ENCODE assay signal across 26 cellular contexts in genomic region chr9:122923947-122924346, GRCh38. TPM values are rescaled to one million over a fixed set of nuclear protein-coding genes. Genes with fewer than 3 reads are reported as not detected.
DNase-seq lines count a peak whose midpoint lies in the region; ATAC-seq and TF ChIP-seq lines count a peak whose summit lies in the region.
"Had no signal": no experiment of that assay in that cellular context is flagged by ENCODE, and none has a peak within 500 bp of the region (broad histone marks: within the 10 kb centered on the region; RNA-seq: fewer than 3 reads in every experiment).

No MANE protein-coding gene starts in this region.

- no peak overlapping the region for H3K4me3 Mint-ChIP-seq in H9
- no peak overlapping the region for H3K4me3 Mint-ChIP-seq in T-helper 17 cell
- H3K4me3 Mint-ChIP-seq in CD4-positive, alpha-beta T cell: no peak overlapping the region
- H3K4me3 Mint-ChIP-seq: activated CD4-positive, alpha-beta memory T cell treated with anti-CD3 and anti-CD28 coated beads, Interleukin-2, amount 10 ng/mL, durations not matched to agents 7 days and 5 days; activated T-helper 17 cell treated with anti-CD3 and anti-CD28 coated beads, Interleukin-2, amount 50 U/mL, for 72 hours; neural crest cell; stimulated activated naive CD8-positive, alpha-beta T cell treated with anti-CD3 and anti-CD28 coated beads, Interleukin-15, amount 100 ng/mL, for 72 hours had no signal

- H4K8ac ChIP-seq in H9 (replicated peaks; ENCODE audit: insufficient read length, low read depth, low read length): no peak overlapping the region

- H3K36me3 Mint-ChIP-seq in H9 (ENCODE audit: insufficient read depth in 1 of 3, low read depth in 3 of 3): peaks cover under 1 to 8% (median 5%) of the 10 kb centered on the region in 3 experiments; a peak in 5 of 7 replicates
- H3K36me3 Mint-ChIP-seq in T-helper 17 cell (ENCODE audit: low read depth): no peaks in the 10 kb centered on the region
- H3K36me3 Mint-ChIP-seq in CD4-positive, alpha-beta T cell (ENCODE audit: low read depth): peaks cover 47% of the 10 kb centered on the region

- no peak overlapping the region for H3K14ac ChIP-seq in H9 (ENCODE audit: insufficient read depth, low read length)

- peak; percentile 42 for ATAC-seq in T-helper 17 cell
- no peak for ATAC-seq in CD4-positive, alpha-beta T cell (ENCODE audit: poor library complexity)
- ATAC-seq: activated T-helper 17 cell treated with anti-CD3 and anti-CD28 coated beads, Interleukin-2, amount 50 U/mL, for 72 hours; HCT116; pancreas; stimulated activated naive CD8-positive, alpha-beta T cell treated with anti-CD3 and anti-CD28 coated beads, Interleukin-15, amount 100 ng/mL, for 72 hours had no signal

- H3K9ac ChIP-seq in BLaER1 treated with 17β-estradiol and CSF1 and Interleukin-3, amounts not matched to agents 10 nM and 100 nM: 0 out of 22 replicates have a peak overlapping the region, but pooled peaks of 1 of the 11 experiments have one; percentile 6
- H3K9ac ChIP-seq in H9 (ENCODE audit: extremely low read depth, insufficient read length, low read length): no peak overlapping the region

- no peaks in the 10 kb centered on the region for H3K9me3 Mint-ChIP-seq in H9
- no peaks in the 10 kb centered on the region for H3K9me3 Mint-ChIP-seq in CD4-positive, alpha-beta T cell
- H3K9me3 Mint-ChIP-seq: activated CD4-positive, alpha-beta memory T cell treated with anti-CD3 and anti-CD28 coated beads, Interleukin-2, amount 10 ng/mL, durations not matched to agents 7 days and 5 days; activated T-helper 17 cell treated with anti-CD3 and anti-CD28 coated beads, Interleukin-2, amount 50 U/mL, for 72 hours; neural crest cell; stimulated activated naive CD8-positive, alpha-beta T cell treated with anti-CD3 and anti-CD28 coated beads, Interleukin-15, amount 100 ng/mL, for 72 hours had no signal

- no peaks in the 10 kb centered on the region for H3K27me3 Mint-ChIP-seq in H9 (ENCODE audit: low read depth)
- no peaks in the 10 kb centered on the region for H3K27me3 Mint-ChIP-seq in T-helper 17 cell
- H3K27me3 Mint-ChIP-seq in CD4-positive, alpha-beta T cell: no peaks in the 10 kb centered on the region
- H3K27me3 Mint-ChIP-seq: activated CD4-positive, alpha-beta memory T cell treated with anti-CD3 and anti-CD28 coated beads, Interleukin-2, amount 10 ng/mL, durations not matched to agents 7 days and 5 days; activated T-helper 17 cell treated with anti-CD3 and anti-CD28 coated beads, Interleukin-2, amount 50 U/mL, for 72 hours; stimulated activated naive CD8-positive, alpha-beta T cell treated with anti-CD3 and anti-CD28 coated beads, Interleukin-15, amount 100 ng/mL, for 72 hours had no signal

- H4K20me1 ChIP-seq in BLaER1 treated with 17β-estradiol and CSF1 and Interleukin-3, amounts not matched to agents 10 nM and 100 nM: peaks cover 0 to 20% (median 0%) of the 10 kb centered on the region in 11 experiments; a peak in 5 of 22 replicates
- no peaks in the 10 kb centered on the region for H4K20me1 ChIP-seq in H9 (ENCODE audit: control insufficient read depth, insufficient read depth, insufficient read length)

- TF ChIP-seq POLR2A in adrenal gland (IDR thresholded peaks at IDR 0.05): no peak

- H4K5ac ChIP-seq in H9 (ENCODE audit: insufficient read length, low read depth, low read length): no peak overlapping the region

- H2BK120ac ChIP-seq in H9 (ENCODE audit: low read depth, low read length, poor library complexity, severe bottlenecking): no peak overlapping the region

- H2AK5ac ChIP-seq in H9 (ENCODE audit: insufficient read length, low read length): no peak overlapping the region

- no peak overlapping the region for H4K91ac ChIP-seq in H9 (ENCODE audit: insufficient read length, low read depth, low read length)

- H3K4me1 Mint-ChIP-seq in H9 (peaks cover 19 to 21% of the 10 kb centered on the region in 2 experiments), T-helper 17 cell (no peaks in the 10 kb centered on the region)
- H3K4me1 Mint-ChIP-seq in CD4-positive, alpha-beta T cell (ENCODE audit: low read depth): peaks cover 4% of the 10 kb centered on the region
- H3K4me1 Mint-ChIP-seq: activated CD4-positive, alpha-beta memory T cell treated with anti-CD3 and anti-CD28 coated beads, Interleukin-2, amount 10 ng/mL, durations not matched to agents 7 days and 5 days; activated T-helper 17 cell treated with anti-CD3 and anti-CD28 coated beads, Interleukin-2, amount 50 U/mL, for 72 hours had no signal

- H3K4me2 ChIP-seq in BLaER1 treated with 17β-estradiol and CSF1 and Interleukin-3, amounts not matched to agents 10 nM and 100 nM: peak overlapping the region in 10 of 11 experiments; percentile 15 to 76 (median 68); a peak in 19 of 22 replicates
- no peak overlapping the region for H3K4me2 ChIP-seq in H9 (ENCODE audit: insufficient read depth, insufficient read length, low read length)
- H3K4me2 ChIP-seq: PC-9 had no signal

- no peak overlapping the region for H2AFZ ChIP-seq in H9 (ENCODE audit: low read length)
- H2AFZ ChIP-seq: PC-9 had no signal

- no peak overlapping the region for H2BK5ac ChIP-seq in H9 (ENCODE audit: insufficient read length, low read length)

- H3K4me3 ChIP-seq in BLaER1 treated with 17β-estradiol and CSF1 and Interleukin-3, amounts not matched to agents 10 nM and 100 nM: no peak overlapping the region
- H3K4me3 ChIP-seq in adrenal gland: no peak overlapping the region
- H3K4me3 ChIP-seq: pancreas, PC-9, SK-N-MC, skin epidermis had no signal

- H3K56ac ChIP-seq in H9 (ENCODE audit: insufficient read length, low read depth, low read length): no peak overlapping the region

- no peak overlapping the region for H3K4ac ChIP-seq in H9 (ENCODE audit: low read depth, low read length)

- H3K4me1 ChIP-seq in BLaER1 treated with 17β-estradiol and CSF1 and Interleukin-3, amounts not matched to agents 10 nM and 100 nM: peaks cover 16 to 28% (median 22%) of the 10 kb centered on the region in 10 experiments
- H3K4me1 ChIP-seq in H9 (ENCODE audit: insufficient read depth, low read length) (peaks cover 7% of the 10 kb centered on the region), adrenal gland (replicated peaks in 1 of 2) (no peaks in the 10 kb centered on the region)
- H3K4me1 ChIP-seq: pancreas had no signal

- intact Hi-C loops in adrenal gland (cut with DNase I): no loop called here
- intact Hi-C loops in CD4-positive, alpha-beta T cell (cut with DNase I, micrococcal nuclease): no loop called here

- CTCF ChIA-PET in CD4-positive, alpha-beta T cell (lab: Charles Lee): interaction anchor here (0.7 kb wide), 1 partner anchor 641 kb away, joined by 3 read pairs; no protein-coding TSS in a partner anchor

- no peak overlapping the region for H3K23ac ChIP-seq in H9 (ENCODE audit: insufficient read length, low read depth, low read length)

- H3K27ac ChIP-seq in BLaER1 treated with 17β-estradiol and CSF1 and Interleukin-3, amounts not matched to agents 10 nM and 100 nM: peak overlapping the region in 9 of 11 experiments; percentile 19 to 60 (median 45); a peak in 17 of 22 replicates
- H3K27ac ChIP-seq in H9 (ENCODE audit: insufficient read length, low read depth, low read length) (peak overlapping the region; percentile 40), adrenal gland (no peak overlapping the region)
- no peak overlapping the region for H3K27ac ChIP-seq in CD4-positive, alpha-beta T cell (ENCODE audit: low read depth, low read length)
- H3K27ac ChIP-seq: pancreas, PC-9, SK-N-MC, skin epidermis had no signal

- H3K79me2 ChIP-seq in H9 (ENCODE audit: insufficient read depth, low read length): peaks cover 2% of the 10 kb centered on the region; the same call in 1 of the 2 replicates

- H3K79me1 ChIP-seq in H9 (ENCODE audit: insufficient read depth, low read depth, low read length, poor library complexity, severe bottlenecking): no peaks in the 10 kb centered on the region

- WGBS in H9 (ENCODE audit: extremely low coverage, insufficient read length, low lambda C conversion rate): no CpG with 5 or more reads among the region's 3 CpGs
- WGBS in adrenal gland, 4 donors: 68 to 83% (median 70%) methylated on average over 3 of the region's 3 CpGs

- no peaks in the 10 kb centered on the region for H3K27me3 ChIP-seq in BLaER1 treated with 17β-estradiol and CSF1 and Interleukin-3, amounts not matched to agents 10 nM and 100 nM
- no peaks in the 10 kb centered on the region; the same call in 1 of the 2 replicates for H3K27me3 ChIP-seq in H9 (ENCODE audit: insufficient read depth, low read length)
- no peaks in the 10 kb centered on the region for H3K27me3 ChIP-seq in adrenal gland
- no peaks in the 10 kb centered on the region for H3K27me3 ChIP-seq in CD4-positive, alpha-beta T cell (ENCODE audit: control insufficient read depth, insufficient read depth, low read length)
- H3K27me3 ChIP-seq: pancreas had no signal

- TF ChIP-seq CTCF in H9 (conservative IDR thresholded peaks at IDR 0.05) (no peak), adrenal gland (IDR thresholded peaks at IDR 0.05) (no peak)
- TF ChIP-seq CTCF in CD4-positive, alpha-beta T cell (IDR thresholded peaks at IDR 0.05): no peak

- H3K18ac ChIP-seq in H9 (ENCODE audit: insufficient read length, low read depth, low read length): no peak overlapping the region

- H2BK20ac ChIP-seq in H9 (ENCODE audit: low read depth, low read length, poor library complexity, severe bottlenecking): no peak overlapping the region

- H3K9me3 ChIP-seq in BLaER1 treated with 17β-estradiol and CSF1 and Interleukin-3, amounts not matched to agents 10 nM and 100 nM (replicated peaks in 1 of 11): no peaks in the 10 kb centered on the region
- H3K9me3 ChIP-seq in H9 (ENCODE audit: control insufficient read depth, low read depth, low read length) (no peaks in the 10 kb centered on the region), T-helper 17 cell (ENCODE audit: control insufficient read depth, low read length, poor library complexity, severe bottlenecking) (no peaks in the 10 kb centered on the region), adrenal gland (replicated peaks in 1 of 3) (no peaks in the 10 kb centered on the region)
- H3K9me3 ChIP-seq in CD4-positive, alpha-beta T cell (ENCODE audit: control insufficient read depth, low read length): no peaks in the 10 kb centered on the region
- H3K9me3 ChIP-seq: pancreas had no signal

- H3K36me3 ChIP-seq in BLaER1 treated with 17β-estradiol and CSF1 and Interleukin-3, amounts not matched to agents 10 nM and 100 nM: peaks cover 28 to 55% (median 43%) of the 10 kb centered on the region in 11 experiments
- H3K36me3 ChIP-seq in adrenal gland (replicated peaks in 1 of 2): peaks cover 0 to 6% of the 10 kb centered on the region in 2 donors
- H3K36me3 ChIP-seq: pancreas had no signal

- H3K27ac Mint-ChIP-seq in H9 (peak overlapping the region in 1 of 3 experiments; percentile 5; a peak in 2 of 7 replicates), T-helper 17 cell (no peak overlapping the region)
- H3K27ac Mint-ChIP-seq in CD4-positive, alpha-beta T cell: no peak overlapping the region
- H3K27ac Mint-ChIP-seq: activated CD4-positive, alpha-beta memory T cell treated with anti-CD3 and anti-CD28 coated beads, Interleukin-2, amount 10 ng/mL, durations not matched to agents 7 days and 5 days; activated T-helper 17 cell treated with anti-CD3 and anti-CD28 coated beads, Interleukin-2, amount 50 U/mL, for 72 hours; stimulated activated naive CD8-positive, alpha-beta T cell treated with anti-CD3 and anti-CD28 coated beads, Interleukin-15, amount 100 ng/mL, for 72 hours had no signal

- DNase-seq in H9 (no peak), T-helper 17 cell (no peak), kidney tubule cell (ENCODE audit: low spot score) (peak; percentile 23), NCI-H510A treated with DMSO at 0.1 percent for 48 hours (lab: John Stamatoyannopoulos, UW) (no peak), NCI-H2081 (lab: John Stamatoyannopoulos, UW) (no peak), adrenal gland (no peak)
- DNase-seq in CD4-positive, alpha-beta T cell: no peak
- DNase-seq: activated CD4-positive, alpha-beta memory T cell treated with anti-CD3 and anti-CD28 coated beads, Interleukin-2, amount 10 ng/mL, durations not matched to agents 7 days and 5 days; activated CD4-positive, CD25-positive, alpha-beta regulatory T cell treated with anti-CD3 and anti-CD28 coated beads, Interleukin-2, amount 50 U/mL, for 72 hours; activated CD8-positive, alpha-beta memory T cell treated with anti-CD3 and anti-CD28 coated beads, Interleukin-2, amount 50 U/mL, for 48 hours; activated naive CD4-positive, alpha-beta T cell treated with anti-CD3 and anti-CD28 coated beads, Interleukin-2, amount 50 U/mL, for 16 hours; hypothalamus; IMR-90; mesenchymal stem cell; NCI-H1092; NCI-H1694 treated with DMSO at 0.1 percent for 48 hours; NCI-H526; pancreas; PC-9; stimulated activated naive CD8-positive, alpha-beta T cell treated with anti-CD3 and anti-CD28 coated beads, Interleukin-15, amount 100 ng/mL, for 72 hours had no signal

- H3T11ph ChIP-seq in H9 (ENCODE audit: low read length): no peak overlapping the region

- H2BK12ac ChIP-seq in H9 (ENCODE audit: insufficient read length, low read depth, low read length): no peak overlapping the region

- H3K23me2 ChIP-seq in H9 (ENCODE audit: insufficient read length, low read depth, low read length, poor library complexity, severe bottlenecking): no peaks in the 10 kb centered on the region

- no peak overlapping the region for H2BK15ac ChIP-seq in H9 (ENCODE audit: low read depth, low read length)

- POLR2A ChIA-PET in CD4-positive, alpha-beta T cell (lab: Charles Lee): interaction anchor here (0.8 kb wide), 1 partner anchor 11 kb away, joined by 3 read pairs; no protein-coding TSS in a partner anchor

RNA-seq across cellular contexts. Expression of gene ZBTB26, which starts 7.4 kb away (rescaled TPM):
- total RNA-seq in H9 (2021) (5.8 and 6.1 TPM in 2 replicates), T-helper 17 cell (1 to 10 TPM; 6.9 to 7.2 TPM), adrenal gland (1 to 10 TPM; 2.1 to 7.4 (median 4.4) TPM)
- polyA plus RNA-seq in adrenal gland: 1 to 10 TPM; 1.6 to 5.2 (median 1.7) TPM
- total RNA-seq in CD4-positive, alpha-beta T cell: 1 to 10 TPM; 4.8 to 6.0 TPM

RNA-seq across cellular contexts. Expression of gene ZBTB6, which starts 10.8 kb away (rescaled TPM):
- total RNA-seq in H9 (2021) (10.2 and 10.6 TPM in 2 replicates), T-helper 17 cell (1 to 10 TPM; 3.7 to 4.7 TPM), adrenal gland (10 to 100 TPM in 3 of 8 donors, 1 to 10 TPM in 5; 5.2 to 11.6 (median 7.8) TPM)
- polyA plus RNA-seq in adrenal gland: 10 to 100 TPM in 1 of 3 donors, 1 to 10 TPM in 2; 1.8 to 10.9 (median 2.0) TPM
- total RNA-seq in CD4-positive, alpha-beta T cell: 1 to 10 TPM; 3.6 to 3.9 TPM

RNA-seq across cellular contexts. Expression of gene RABGAP1, which starts 16.9 kb away (rescaled TPM):
- total RNA-seq in H9 (2021) (31.6 and 33.5 TPM in 2 replicates), T-helper 17 cell (10 to 100 TPM; 33.8 to 36.7 TPM), adrenal gland (10 to 100 TPM; 17.1 to 62.3 (median 36.0) TPM)
- polyA plus RNA-seq in adrenal gland: 10 to 100 TPM in 2 of 3 donors, 1 to 10 TPM in 1; 8.5 to 29.5 (median 11.9) TPM
- 10 to 100 TPM; 20.6 to 24.9 TPM for total RNA-seq in CD4-positive, alpha-beta T cell

RNA-seq across cellular contexts. Expression of gene RC3H2, which starts 18.8 kb away (rescaled TPM):
- total RNA-seq in H9 (2021) (49.0 and 49.8 TPM in 2 replicates), T-helper 17 cell (10 to 100 TPM; 51.5 to 69.6 TPM), adrenal gland (10 to 100 TPM; 22.6 to 37.4 (median 32.6) TPM)
- 10 to 100 TPM in 1 of 3 donors, 1 to 10 TPM in 2; 8.0 to 16.3 (median 9.3) TPM for polyA plus RNA-seq in adrenal gland
- 10 to 100 TPM; 85.2 to 86.8 TPM for total RNA-seq in CD4-positive, alpha-beta T cell

Comparison
In these comparisons a context has a peak if more than half of its experiments do, and no peak if none do; other contexts are left out.
1. H3K27ac ChIP-seq: peak in BLaER1 treated with 17β-estradiol and CSF1 and Interleukin-3, amounts not matched to agents 10 nM and 100 nM (9 of 11) and H9 (single experiment); none in adrenal gland (0 of 5) and CD4-positive, alpha-beta T cell (single experiment).